ENCODE assay signal across 7 cellular contexts in genomic region chr11:3796796-3797328, GRCh38. TPM values are rescaled to one million over a fixed set of nuclear protein-coding genes. Genes with fewer than 3 reads are reported as not detected.
DNase-seq lines count a peak whose midpoint lies in the region; ATAC-seq and TF ChIP-seq lines count a peak whose summit lies in the region.

No MANE protein-coding gene starts in this region.

- peaks cover 15% of the 10 kb centered on the region for H3K4me1 Mint-ChIP-seq in memory B cell

- peaks cover 5% of the 10 kb centered on the region for H3K36me3 Mint-ChIP-seq in memory B cell

- peak; percentile 15 for ATAC-seq in GM18858 (IDR thresholded peaks at IDR 0.05; ENCODE audit: unreplicated experiment)
- peak; percentile 31 for ATAC-seq in memory B cell (ENCODE audit: low read depth)

- TF ChIP-seq POLR2A in vagina (IDR thresholded peaks at IDR 0.05) = no peak

- intact Hi-C loops in vagina (cut with DNase I) = no loop called here

- H3K4me3 Mint-ChIP-seq in memory B cell = peak overlapping the region; percentile 92

- H3K4me3 ChIP-seq in HFF-Myc (replicated peaks; ENCODE audit: low read depth, low read length) (peak overlapping the region; percentile 99), cardiac fibroblast (replicated peaks in 1 of 2; ENCODE audit: low read depth in 2 of 2, low read length in 2 of 2) (peak overlapping the region; percentile 76 to 91), vagina (peak overlapping the region; percentile 67)

- TF ChIP-seq CTCF in HFF-Myc (IDR thresholded peaks at IDR 0.05; ENCODE audit: low read depth, low read length, missing control alignments) = no peak
- TF ChIP-seq CTCF in cardiac fibroblast (IDR thresholded peaks at IDR 0.05; ENCODE audit: low read depth, low read length) = no peak
- no peak for TF ChIP-seq CTCF in vagina (IDR thresholded peaks at IDR 0.05)

- H3K4me1 ChIP-seq in vagina = peaks cover 38% of the 10 kb centered on the region

- H3K27me3 ChIP-seq in vagina = no peaks in the 10 kb centered on the region

- peak overlapping the region; percentile 95 for H3K27ac Mint-ChIP-seq in memory B cell

- H3K27me3 Mint-ChIP-seq in memory B cell = no peaks in the 10 kb centered on the region

- DNase-seq in HFF-Myc (ENCODE audit: extremely low read depth, low read depth) = no peak
- peak; percentile 38 for DNase-seq in NCI-H1092 treated with DMSO at 0.1 percent for 48 hours (lab: John Stamatoyannopoulos, UW)
- DNase-seq in cardiac fibroblast (ENCODE audit: low read depth in 2 of 2) = no peak
- no peak for DNase-seq in memory B cell (ENCODE audit: low spot score in 2 of 2)
- DNase-seq in vagina (ENCODE audit: extremely low spot score in 2 of 2) = peak in 1 of 2 donors; percentile 93
- DNase-seq in NCI-H2196 (lab: John Stamatoyannopoulos, UW; ENCODE audit: unreplicated experiment) = no peak

- no peaks in the 10 kb centered on the region for H3K9me3 ChIP-seq in vagina

- H3K36me3 ChIP-seq in vagina = peaks cover 5 to 12% of the 10 kb centered on the region in 2 donors

- no peaks in the 10 kb centered on the region for H3K9me3 Mint-ChIP-seq in memory B cell

- H3K27ac ChIP-seq in vagina = peak overlapping the region; percentile 89

RNA-seq across cellular contexts. Expression of gene NUP98, which starts 0.5 kb away (rescaled TPM):
- 110 TPM for total RNA-seq in vagina

RNA-seq across cellular contexts. Expression of gene PGAP2, which starts 11.5 kb away (rescaled TPM):
- 19.6 TPM for total RNA-seq in vagina

RNA-seq across cellular contexts. Expression of gene RHOG, which starts 43.9 kb away (rescaled TPM):
- 107 TPM for total RNA-seq in vagina

RNA-seq across cellular contexts. Expression of gene STIM1, which starts 58.6 kb away (rescaled TPM):
- total RNA-seq in vagina = 68.8 TPM
